ENCODE assay signal across 27 cellular contexts in genomic region chr5:38099205-38100144, GRCh38.
"Had no signal": no experiment of that assay in that cellular context is flagged by ENCODE, and none has a peak within 500 bp of the region (broad histone marks: within the 10 kb centered on the region; RNA-seq: fewer than 3 reads in every experiment).

No MANE protein-coding gene starts in this region.

- ATAC-seq: activated CD8-positive, alpha-beta memory T cell treated with anti-CD3 and anti-CD28 coated beads, Interleukin-2, amount 10 ng/mL, durations not matched to agents 7 days and 5 days; body of pancreas; Panc1; WTC11 had no signal

- H3K4me1 ChIP-seq: body of pancreas had no signal

- H3K36me3 Mint-ChIP-seq: activated CD8-positive, alpha-beta memory T cell treated with anti-CD3 and anti-CD28 coated beads, Interleukin-2, amount 10 ng/mL, durations not matched to agents 7 days and 5 days; activated naive CD4-positive, alpha-beta T cell treated with anti-CD3 and anti-CD28 coated beads, Interleukin-2, amount 50 U/mL, for 24 hours; WTC11 had no signal

- H3K36me3 ChIP-seq: SJCRH30 had no signal

- H3K4me3 Mint-ChIP-seq: activated CD4-positive, alpha-beta T cell treated with anti-CD3 and anti-CD28 coated beads, Interleukin-2, amount 10 ng/mL, durations not matched to agents 24 days and 14 days; activated CD8-positive, alpha-beta memory T cell treated with anti-CD3 and anti-CD28 coated beads, Interleukin-2, amount 10 ng/mL, durations not matched to agents 7 days and 5 days; activated naive CD4-positive, alpha-beta T cell treated with anti-CD3 and anti-CD28 coated beads, Interleukin-2, amount 50 U/mL, for 24 hours; activated T-cell treated with anti-CD3 and anti-CD28 coated beads, Interleukin-2, amount 50 U/mL, for 24 hours; activated T-helper 1 cell treated with anti-CD3 and anti-CD28 coated beads, Interleukin-12 subunit alpha, Interleukin-12 subunit beta, Interleukin-2, Interleukin-4 antibody, amounts not matched to agents 30 ng/mL and 10 ng/mL and 1 ng/mL, durations not matched to agents 14 hours and 24 hours and 36 hours; T-helper 1 cell treated with Interleukin-12 subunit alpha and Interleukin-12 subunit beta and Interleukin-4 antibody, amounts not matched to agents 30 μg/mL and 1 μg/mL, for 36 hours; WTC11 had no signal

- H3K4me1 Mint-ChIP-seq: activated CD4-positive, alpha-beta T cell treated with anti-CD3 and anti-CD28 coated beads, Interleukin-2, amount 10 ng/mL, durations not matched to agents 24 days and 14 days; activated CD8-positive, alpha-beta memory T cell treated with anti-CD3 and anti-CD28 coated beads, Interleukin-2, amount 10 ng/mL, durations not matched to agents 7 days and 5 days; activated naive CD4-positive, alpha-beta T cell treated with anti-CD3 and anti-CD28 coated beads, Interleukin-2, amount 50 U/mL, for 24 hours had no signal

- H3K9me3 ChIP-seq: body of pancreas, SJCRH30 had no signal

- H3K27ac Mint-ChIP-seq: activated CD4-positive, alpha-beta T cell treated with anti-CD3 and anti-CD28 coated beads, Interleukin-2, amount 10 ng/mL, durations not matched to agents 24 days and 14 days; activated CD8-positive, alpha-beta memory T cell treated with anti-CD3 and anti-CD28 coated beads, Interleukin-2, amount 10 ng/mL, durations not matched to agents 7 days and 5 days; activated naive CD4-positive, alpha-beta T cell treated with anti-CD3 and anti-CD28 coated beads, Interleukin-2, amount 50 U/mL, for 24 hours; activated T-cell treated with anti-CD3 and anti-CD28 coated beads, Interleukin-2, amount 50 U/mL, for 24 hours; activated T-helper 1 cell treated with anti-CD3 and anti-CD28 coated beads, Interleukin-12 subunit alpha, Interleukin-12 subunit beta, Interleukin-2, Interleukin-4 antibody, amounts not matched to agents 30 ng/mL and 10 ng/mL and 1 ng/mL, durations not matched to agents 14 hours and 24 hours and 36 hours; T-helper 1 cell treated with Interleukin-12 subunit alpha and Interleukin-12 subunit beta and Interleukin-4 antibody, amounts not matched to agents 30 μg/mL and 1 μg/mL, for 36 hours; WTC11 had no signal

- H3K27ac ChIP-seq: body of pancreas, SJCRH30 had no signal

- H3K27me3 ChIP-seq: body of pancreas, SJCRH30 had no signal

- H3K9me3 Mint-ChIP-seq: activated CD4-positive, alpha-beta T cell treated with anti-CD3 and anti-CD28 coated beads, Interleukin-2, amount 10 ng/mL, durations not matched to agents 24 days and 14 days; activated naive CD4-positive, alpha-beta T cell treated with anti-CD3 and anti-CD28 coated beads, Interleukin-2, amount 50 U/mL, for 24 hours; activated T-cell treated with anti-CD3 and anti-CD28 coated beads, Interleukin-2, amount 50 U/mL, for 24 hours; T-helper 1 cell treated with Interleukin-12 subunit alpha and Interleukin-12 subunit beta and Interleukin-4 antibody, amounts not matched to agents 30 μg/mL and 1 μg/mL, for 36 hours had no signal

- DNase-seq: activated CD4-positive, alpha-beta T cell treated with anti-CD3 and anti-CD28 coated beads for 1 hour; activated CD4-positive, alpha-beta T cell treated with anti-CD3 and anti-CD28 coated beads, Interleukin-2, amount 10 ng/mL, durations not matched to agents 24 days and 14 days; activated CD4-positive, alpha-beta T cell treated with anti-CD3 and anti-CD28 coated beads, Interleukin-2, amount 50 U/mL, for 48 hours; activated CD8-positive, alpha-beta memory T cell treated with anti-CD3 and anti-CD28 coated beads, Interleukin-2, amount 10 ng/mL, durations not matched to agents 7 days and 5 days; activated effector memory CD4-positive, alpha-beta T cell treated with Interleukin-2 at 50 U/mL for 16 hours; activated naive CD4-positive, alpha-beta T cell; activated T-cell treated with anti-CD3 and anti-CD28 coated beads, Interleukin-2, amount 50 U/mL, for 24 hours; aorta; body of pancreas; central memory CD4-positive, alpha-beta T cell; NCI-H1105 treated with DMSO at 0.1 percent for 48 hours; NCI-H146; NCI-H187 treated with DMSO at 0.1 percent for 48 hours; NCI-H2081 treated with DMSO at 0.1 percent for 48 hours; NCI-H2227 treated with DMSO at 0.1 percent for 48 hours; NCI-H446 treated with DMSO at 0.1 percent for 48 hours; NCI-H524 treated with DMSO at 0.1 percent for 48 hours; NCI-H774; Right ventricle myocardium superior; RPMI8226; SJCRH30 had no signal

- FAIRE-seq: bronchial epithelial cell had no signal

- H3K4me3 ChIP-seq: body of pancreas, SJCRH30 had no signal

- H3K27me3 Mint-ChIP-seq: activated CD4-positive, alpha-beta T cell treated with anti-CD3 and anti-CD28 coated beads, Interleukin-2, amount 10 ng/mL, durations not matched to agents 24 days and 14 days; activated CD8-positive, alpha-beta memory T cell treated with anti-CD3 and anti-CD28 coated beads, Interleukin-2, amount 10 ng/mL, durations not matched to agents 7 days and 5 days; activated naive CD4-positive, alpha-beta T cell treated with anti-CD3 and anti-CD28 coated beads, Interleukin-2, amount 50 U/mL, for 24 hours had no signal
